Comparison of ENCODE assay signal across 9 cellular contexts in the genomic region with DNA sequence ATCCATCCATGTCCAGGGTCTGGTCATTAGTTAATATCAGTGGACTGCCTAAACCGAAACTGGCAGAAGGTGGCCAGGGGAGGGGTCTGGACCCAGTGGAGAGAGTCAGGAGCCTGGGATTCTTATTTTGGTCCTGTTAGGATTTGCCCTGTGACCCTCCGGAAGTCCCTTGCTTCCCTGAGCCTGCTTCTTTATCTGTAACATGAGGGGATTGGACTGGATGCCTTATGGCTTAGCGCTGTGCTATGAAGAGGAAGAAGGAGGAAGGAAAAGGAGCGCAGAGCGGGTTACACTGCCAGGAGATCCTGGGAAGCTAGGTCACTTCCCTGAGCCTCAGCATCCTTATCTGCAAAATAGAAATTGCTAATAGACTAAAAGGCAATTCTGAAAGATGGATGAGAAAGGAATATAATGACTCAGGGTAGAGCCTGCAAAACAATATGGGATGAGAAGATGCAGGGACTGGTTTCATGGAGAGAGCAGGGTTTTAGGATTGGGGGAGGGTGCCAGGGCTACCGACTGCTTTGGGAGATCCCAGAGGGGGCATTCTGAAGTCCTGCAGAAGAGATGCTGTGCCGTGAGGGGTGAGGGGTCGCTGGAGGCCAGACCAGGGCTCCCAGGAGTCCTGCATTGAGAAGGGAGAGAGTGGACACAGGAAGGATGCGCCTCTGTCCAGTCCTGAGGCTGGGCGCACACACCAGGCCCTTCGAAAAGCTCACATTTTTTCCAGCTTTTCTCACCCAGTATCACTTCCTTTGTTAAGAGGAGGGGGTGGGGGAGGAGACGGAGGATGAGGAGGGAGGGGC. TPM values are rescaled to one million over a fixed set of nuclear protein-coding genes. Genes with fewer than 3 reads are reported as not detected.
A peak's percentile ranks its signal among the peaks of the same experiment; 100 is the strongest.
DNase-seq lines count a peak whose midpoint lies in the region; ATAC-seq, FAIRE-seq and TF ChIP-seq lines count a peak whose summit lies in the region.
"Had no signal": no experiment of that assay in that cellular context is flagged by ENCODE, and none has a peak within 500 bp of the region (broad histone marks: within the 10 kb centered on the region; RNA-seq: fewer than 3 reads in every experiment).

No MANE protein-coding gene starts in this region.

- H3K27me3 Mint-ChIP-seq in H9 (ENCODE audit: low read depth): peaks cover 58% of the 10 kb centered on the region
- H3K27me3 Mint-ChIP-seq in chondrocyte (ENCODE audit: low read depth): peaks cover 24% of the 10 kb centered on the region
- peaks cover 40 to 80% (median 78%) of the 10 kb centered on the region in 3 donors for H3K27me3 Mint-ChIP-seq in naive B cell

- H2BK20ac ChIP-seq in H9 (ENCODE audit: low read depth, low read length, poor library complexity, severe bottlenecking): no peak overlapping the region

- H2AFZ ChIP-seq in H9 (ENCODE audit: low read length): no peak overlapping the region

- intact Hi-C loops in A673 (cut with micrococcal nuclease; ENCODE audit: unreplicated experiment): no loop called here

- no peak overlapping the region for H3K23ac ChIP-seq in H9 (ENCODE audit: insufficient read length, low read depth, low read length)

- no peak overlapping the region for H3K4ac ChIP-seq in H9 (ENCODE audit: low read depth, low read length)

- no peak overlapping the region for H2BK120ac ChIP-seq in H9 (ENCODE audit: low read depth, low read length, poor library complexity, severe bottlenecking)

- H4K5ac ChIP-seq in H9 (ENCODE audit: insufficient read length, low read depth, low read length): no peak overlapping the region

- H3K4me1 ChIP-seq in A673 (ENCODE audit: insufficient read depth, low read length, poor library complexity, severe bottlenecking): peaks cover 15% of the 10 kb centered on the region
- H3K4me1 ChIP-seq in H9 (ENCODE audit: insufficient read depth, low read length): peaks cover 2% of the 10 kb centered on the region; the same call in 1 of the 2 replicates

- H2BK12ac ChIP-seq in H9 (ENCODE audit: insufficient read length, low read depth, low read length): no peak overlapping the region

- POLR2A ChIA-PET in A673 (lab: Charles Lee; ENCODE audit: low non-redundant PET): no interaction called here

- peak overlapping the region; percentile 62 to 71 for H3K4me3 Mint-ChIP-seq in H9
- H3K4me3 Mint-ChIP-seq in chondrocyte (ENCODE audit: unreplicated experiment): peak overlapping the region; percentile 73
- H3K4me3 Mint-ChIP-seq in naive B cell: peak overlapping the region in 7 of 8 donors; percentile 54 to 77 (median 63)

- H3K56ac ChIP-seq in H9 (ENCODE audit: insufficient read length, low read depth, low read length): no peak overlapping the region

- H3K23me2 ChIP-seq in H9 (ENCODE audit: insufficient read length, low read depth, low read length, poor library complexity, severe bottlenecking): peaks cover 7% of the 10 kb centered on the region

- no peak for FAIRE-seq in GM12892 (lab: Jason Lieb, UNC)

- no peaks in the 10 kb centered on the region for H4K20me1 ChIP-seq in H9 (ENCODE audit: control insufficient read depth, insufficient read depth, insufficient read length)

- no peak overlapping the region for H3K18ac ChIP-seq in H9 (ENCODE audit: insufficient read length, low read depth, low read length)

- H3K27ac Mint-ChIP-seq in H9 (no peak overlapping the region; a peak in 1 of 7 replicates), chondrocyte (ENCODE audit: unreplicated experiment) (peak overlapping the region; percentile 62), naive B cell (peak overlapping the region in 1 of 6 donors; percentile 60)

- TF ChIP-seq POLR2A in GM18505 (IDR thresholded peaks at IDR 0.05; ENCODE audit: borderline replicate concordance, extremely low read depth, insufficient read depth, insufficient read length) (no peak), GM12892 (IDR thresholded peaks at IDR 0.05; ENCODE audit: low read depth, low read length) (no peak)

- H3K79me2 ChIP-seq in H9 (ENCODE audit: insufficient read depth, low read length): no peaks in the 10 kb centered on the region

- no peak overlapping the region for H3T11ph ChIP-seq in H9 (ENCODE audit: low read length)

- BruUV-seq in A673 (replicated peaks; lab: Mats Ljungman, UMichigan): no TSS peak

- peaks cover 23% of the 10 kb centered on the region for H3K27me3 ChIP-seq in A673 (replicated peaks; ENCODE audit: insufficient read depth, low read depth, low read length, poor library complexity)
- H3K27me3 ChIP-seq in H9 (ENCODE audit: insufficient read depth, low read length): no peaks in the 10 kb centered on the region; the same call in 1 of the 2 replicates

- H3K79me1 ChIP-seq in H9 (ENCODE audit: insufficient read depth, low read depth, low read length, poor library complexity, severe bottlenecking): no peaks in the 10 kb centered on the region

- no peak for TF ChIP-seq CTCF in A673 (conservative IDR thresholded peaks at IDR 0.05; ENCODE audit: low read depth, low read length)
- TF ChIP-seq CTCF in H9 (conservative IDR thresholded peaks at IDR 0.05): no peak
- TF ChIP-seq CTCF in chondrocyte (IDR thresholded peaks at IDR 0.05): no peak

- H2BK15ac ChIP-seq in H9 (ENCODE audit: low read depth, low read length): no peak overlapping the region

- H4K8ac ChIP-seq in H9 (replicated peaks; ENCODE audit: insufficient read length, low read depth, low read length): no peak overlapping the region

- no peaks in the 10 kb centered on the region for H3K36me3 ChIP-seq in A673 (ENCODE audit: insufficient read depth, low read length, poor library complexity, severe bottlenecking)

- H2BK5ac ChIP-seq in H9 (ENCODE audit: insufficient read length, low read length): no peak overlapping the region

- no peak overlapping the region for H4K91ac ChIP-seq in H9 (ENCODE audit: insufficient read length, low read depth, low read length)

- no peak overlapping the region for H3K9ac ChIP-seq in H9 (ENCODE audit: extremely low read depth, insufficient read length, low read length)

- CTCF ChIA-PET in A673 (lab: Charles Lee): interaction anchor here (0.6 to 1.3 kb wide), 7 partner anchors 43 to 802 kb away, joined by 4 to 11 read pairs (median 4); no protein-coding TSS in a partner anchor

- no peak overlapping the region for H3K27ac ChIP-seq in A673 (ENCODE audit: low read depth, low read length, poor library complexity, severe bottlenecking)
- no peak overlapping the region for H3K27ac ChIP-seq in H9 (ENCODE audit: insufficient read length, low read depth, low read length)

- H3K9me3 Mint-ChIP-seq in H9 (no peaks in the 10 kb centered on the region; a peak in 1 of 5 replicates), chondrocyte (ENCODE audit: low read depth) (no peaks in the 10 kb centered on the region), naive B cell (no peaks in the 10 kb centered on the region)

- H3K36me3 Mint-ChIP-seq in H9 (ENCODE audit: insufficient read depth in 1 of 3, low read depth in 3 of 3) (no peaks in the 10 kb centered on the region), chondrocyte (ENCODE audit: low read depth) (no peaks in the 10 kb centered on the region), naive B cell (peaks cover 0 to 9% of the 10 kb centered on the region in 2 donors)

- no peak overlapping the region for H3K14ac ChIP-seq in H9 (ENCODE audit: insufficient read depth, low read length)

- peak overlapping the region; percentile 60 for H3K4me2 ChIP-seq in H9 (ENCODE audit: insufficient read depth, insufficient read length, low read length)

- H3K4me3 ChIP-seq in A673 (ENCODE audit: low read depth, low read length, poor library complexity, severe bottlenecking): peak overlapping the region; percentile 24

- DNase-seq in A673 (ENCODE audit: low spot score): no peak
- peak; percentile 24 for DNase-seq in H9
- no peak for DNase-seq in chondrocyte (ENCODE audit: low spot score)
- DNase-seq in naive B cell: no peak
- no peak for DNase-seq in GM12892 (ENCODE audit: insufficient read length)

- no CpG with 5 or more reads among the region's 12 CpGs for WGBS in H9 (ENCODE audit: extremely low coverage, insufficient read length, low lambda C conversion rate)

- H3K4me1 Mint-ChIP-seq in H9 (peaks cover 22 to 43% of the 10 kb centered on the region in 2 experiments), chondrocyte (ENCODE audit: low read depth) (peaks cover 26% of the 10 kb centered on the region), naive B cell (peaks cover 19 to 26% (median 23%) of the 10 kb centered on the region in 3 donors)

- H3K9me3 ChIP-seq in A673 (ENCODE audit: low read depth, low read length, poor library complexity, severe bottlenecking) (no peaks in the 10 kb centered on the region), H9 (ENCODE audit: control insufficient read depth, low read depth, low read length) (no peaks in the 10 kb centered on the region)

- H2AK5ac ChIP-seq in H9 (ENCODE audit: insufficient read length, low read length): no peak overlapping the region

- no peak for ATAC-seq in naive B cell (ENCODE audit: low read depth in 2 of 2)
- no peak for ATAC-seq in GM18505 (IDR thresholded peaks at IDR 0.05; ENCODE audit: unreplicated experiment)
- ATAC-seq in HG02884 (IDR thresholded peaks at IDR 0.05; ENCODE audit: unreplicated experiment): no peak
- ATAC-seq in HG03565 (IDR thresholded peaks at IDR 0.05; ENCODE audit: unreplicated experiment): no peak

RNA-seq across cellular contexts. Expression of a gene that starts 0.5 kb away (rescaled TPM):
- total RNA-seq in A673 (2021) (0.74 and 1.2 TPM in 2 replicates), H9 (2021) (1.3 and 3.0 TPM in 2 replicates), chondrocyte (0.24 to 2.1 TPM (median 1.7 TPM) in 3 replicates)
- not detected for polyA plus RNA-seq in naive B cell (ENCODE audit: low read depth in 6 of 6)
- not detected for polyA plus RNA-seq in GM12892 (2012; ENCODE audit: missing spikeins)

RNA-seq across cellular contexts. Expression of a gene that starts 41.3 kb away (rescaled TPM):
- total RNA-seq in A673 (2021) (not detected in 2 replicates), H9 (2021) (not detected in 2 replicates), chondrocyte (not detected in 3 replicates)
- not detected for polyA plus RNA-seq in naive B cell (ENCODE audit: low read depth in 6 of 6)
- not detected for polyA plus RNA-seq in GM12892 (2012; ENCODE audit: missing spikeins)
- total RNA-seq: occipital lobe had no signal

RNA-seq across cellular contexts. Expression of a gene that starts 48.6 kb away (rescaled TPM):
- not detected in 2 replicates for total RNA-seq in A673 (2021)
- not detected in 2 replicates for total RNA-seq in H9 (2021)
- total RNA-seq in chondrocyte: not detected in 3 replicates
- not detected for polyA plus RNA-seq in naive B cell (ENCODE audit: low read depth in 6 of 6)
- polyA plus RNA-seq in GM12892 (2012; ENCODE audit: missing spikeins): not detected
- total RNA-seq: occipital lobe had no signal

RNA-seq across cellular contexts. Expression of a gene that starts 59.4 kb away (rescaled TPM):
- total RNA-seq in A673 (2021) (not detected in 2 replicates), H9 (2021) (not detected in 2 replicates), chondrocyte (not detected in 3 replicates)
- polyA plus RNA-seq in naive B cell (ENCODE audit: low read depth in 6 of 6): under 1 TPM in 1 of 6 donors, not detected in 5; 0.32 TPM
- 2.9 TPM for polyA plus RNA-seq in GM12892 (2012; ENCODE audit: missing spikeins)
